9 cellular contexts compared by ENCODE assay signal in genomic region chrX:101550362-101550761, GRCh38. TPM values are rescaled to one million over a fixed set of nuclear protein-coding genes. Genes with fewer than 3 reads are reported as not detected.
DNase-seq lines count a peak whose midpoint lies in the region; ATAC-seq and TF ChIP-seq lines count a peak whose summit lies in the region.
"Had no signal": no experiment of that assay in that cellular context is flagged by ENCODE, and none has a peak within 500 bp of the region (broad histone marks: within the 10 kb centered on the region; RNA-seq: fewer than 3 reads in every experiment).

ARMCX1 (plus strand) TSS chrX:101550547; CDS start chrX:101552931, 2,384 bp downstream.

- peaks cover 3% of the 10 kb centered on the region for H3K4me1 Mint-ChIP-seq in activated CD4-positive, alpha-beta T cell treated with anti-CD3 and anti-CD28 coated beads, Interleukin-2, amount 10 ng/mL, durations not matched to agents 24 days and 14 days

- DNase-seq in activated CD4-positive, alpha-beta T cell treated with anti-CD3 and anti-CD28 coated beads, Interleukin-2, amount 10 ng/mL, durations not matched to agents 24 days and 14 days = no peak
- no peak for DNase-seq in activated CD4-positive, alpha-beta T cell treated with anti-CD3 and anti-CD28 coated beads for 1 hour
- DNase-seq in NOMO-1 treated with DMSO at 0.1 percent for 48 hours (lab: John Stamatoyannopoulos, UW; ENCODE audit: unreplicated experiment) (peak; percentile 41), brain microvascular endothelial cell (peak; percentile 64), hippocampal formation (lab: John Stamatoyannopoulos, UW) (peak; percentile 22 to 55), pons (ENCODE audit: low spot score) (peak; percentile 74)
- DNase-seq: DND-41 had no signal

- no peaks in the 10 kb centered on the region for H3K36me3 Mint-ChIP-seq in activated CD4-positive, alpha-beta T cell treated with anti-CD3 and anti-CD28 coated beads, Interleukin-2, amount 10 ng/mL, durations not matched to agents 24 days and 14 days (ENCODE audit: low read depth)

- peak within 1 kb of the TSS; percentile 69 for H3K4me3 ChIP-seq in brain microvascular endothelial cell (ENCODE audit: low read depth, low read length)

- TF ChIP-seq CTCF in brain microvascular endothelial cell (IDR thresholded peaks at IDR 0.05; ENCODE audit: low read depth, low read length, missing control alignments) = no peak

- H3K4me3 Mint-ChIP-seq in activated CD4-positive, alpha-beta T cell treated with anti-CD3 and anti-CD28 coated beads, Interleukin-2, amount 10 ng/mL, durations not matched to agents 24 days and 14 days = peak within 1 kb of the TSS; percentile 18

- intact Hi-C loops in activated CD4-positive, alpha-beta T cell treated with anti-CD3 and anti-CD28 coated beads, Interleukin-2, amount 10 ng/mL, durations not matched to agents 24 days and 14 days (cut with micrococcal nuclease) = no loop called here

- no peaks in the 10 kb centered on the region for H3K9me3 Mint-ChIP-seq in activated CD4-positive, alpha-beta T cell treated with anti-CD3 and anti-CD28 coated beads, Interleukin-2, amount 10 ng/mL, durations not matched to agents 24 days and 14 days

- in situ Hi-C loops in brain microvascular endothelial cell (cut with HindIII; ENCODE audit: low pct_ligation_motif_present, low sequenced_read_pairs) = no loop called here

- H3K27me3 Mint-ChIP-seq in activated CD4-positive, alpha-beta T cell treated with anti-CD3 and anti-CD28 coated beads, Interleukin-2, amount 10 ng/mL, durations not matched to agents 24 days and 14 days = peaks cover 11% of the 10 kb centered on the region

- ATAC-seq in HG03135 (IDR thresholded peaks at IDR 0.05; ENCODE audit: unreplicated experiment) (no peak), HG03159 (IDR thresholded peaks at IDR 0.05; ENCODE audit: unreplicated experiment) (no peak)

- H3K27me3 ChIP-seq in brain microvascular endothelial cell (replicated peaks) = no peaks in the 10 kb centered on the region

- H3K27ac ChIP-seq in brain microvascular endothelial cell = peak within 1 kb of the TSS; percentile 80

- H3K27ac Mint-ChIP-seq in activated CD4-positive, alpha-beta T cell treated with anti-CD3 and anti-CD28 coated beads, Interleukin-2, amount 10 ng/mL, durations not matched to agents 24 days and 14 days = no peak within 1 kb of the TSS

- no peaks in the 10 kb centered on the region for H3K36me3 ChIP-seq in brain microvascular endothelial cell (replicated peaks)

RNA-seq across cellular contexts. Expression of gene ARMCX1, which starts in this region (rescaled TPM):
- 0.14 and 0.17 TPM in 2 replicates for total RNA-seq in activated CD4-positive, alpha-beta T cell treated with anti-CD3 and anti-CD28 coated beads, Interleukin-2, amount 10 ng/mL, durations not matched to agents 24 days and 14 days

Comparison
In these comparisons a context has a peak if more than half of its experiments do, and no peak if none do; other contexts are left out.
1. DNase-seq: peak in NOMO-1 treated with DMSO at 0.1 percent for 48 hours (single experiment), brain microvascular endothelial cell (single experiment), hippocampal formation (2 of 2) and pons (single experiment); none in activated CD4-positive, alpha-beta T cell treated with anti-CD3 and anti-CD28 coated beads, Interleukin-2, amount 10 ng/mL, durations not matched to agents 24 days and 14 days (single experiment) and activated CD4-positive, alpha-beta T cell treated with anti-CD3 and anti-CD28 coated beads for 1 hour (single experiment).